In the genomic region with DNA sequence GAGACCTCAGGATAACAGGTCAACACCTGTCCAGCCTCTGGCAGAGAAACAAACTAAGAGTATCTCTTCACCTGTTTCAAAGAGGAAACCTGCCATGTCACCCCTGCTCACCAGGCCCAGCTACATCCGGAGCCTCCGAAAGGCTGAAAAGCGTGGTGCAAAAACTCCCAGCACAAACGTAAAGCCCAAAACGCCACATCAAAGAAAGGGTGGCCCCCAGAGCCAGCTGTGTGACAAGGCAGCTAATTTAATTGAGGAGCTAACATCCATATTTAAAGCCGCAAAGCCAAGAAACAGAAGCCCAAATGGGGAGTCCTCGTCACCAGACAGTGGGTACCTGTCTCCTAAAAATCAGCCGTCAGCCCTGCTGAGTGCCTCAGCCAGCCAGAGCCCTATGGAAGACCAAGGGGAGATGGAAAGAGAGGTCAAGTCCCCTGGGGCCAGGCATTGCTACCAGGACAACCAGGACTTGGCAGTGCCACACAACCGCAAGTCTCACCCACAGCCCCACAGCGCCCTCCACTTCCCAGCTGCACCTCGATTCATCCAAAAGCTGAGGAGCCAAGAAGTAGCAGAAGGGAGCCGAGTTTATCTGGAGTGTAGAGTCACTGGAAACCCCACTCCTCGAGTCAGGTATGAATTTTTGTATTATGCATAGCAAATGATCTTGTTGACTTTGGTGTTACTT, we compare ENCODE assay signal across 10 cellular contexts. TPM values are rescaled to one million over a fixed set of nuclear protein-coding genes. Genes with fewer than 3 reads are reported as not detected.
DNase-seq lines count a peak whose midpoint lies in the region; ATAC-seq and TF ChIP-seq lines count a peak whose summit lies in the region.
"Had no signal": no experiment of that assay in that cellular context is flagged by ENCODE, and none has a peak within 500 bp of the region (broad histone marks: within the 10 kb centered on the region; RNA-seq: fewer than 3 reads in every experiment).

No MANE protein-coding gene starts in this region.

- peak; percentile 56 for TF ChIP-seq CTCF in DND-41 (IDR thresholded peaks at IDR 0.05; ENCODE audit: borderline replicate concordance, extremely low read depth, low read length, poor library complexity, severe bottlenecking)

- peak overlapping the region; percentile 4 for H3K4me3 Mint-ChIP-seq in activated CD4-positive, alpha-beta T cell treated with anti-CD3 and anti-CD28 coated beads, Interleukin-2, amount 10 ng/mL, durations not matched to agents 7 days and 5 days
- peak overlapping the region; percentile 69 for H3K4me3 Mint-ChIP-seq in activated naive CD8-positive, alpha-beta T cell treated with anti-CD3 and anti-CD28 coated beads for 36 hours

- no peaks in the 10 kb centered on the region for H4K20me1 ChIP-seq in DND-41 (ENCODE audit: insufficient read depth, low read length)

- no peak overlapping the region for H3K27ac ChIP-seq in DND-41 (ENCODE audit: low read length)
- H3K27ac ChIP-seq: VCaP had no signal

- no peak overlapping the region for H3K9ac ChIP-seq in DND-41 (ENCODE audit: low read depth, low read length)

- CTCF ChIA-PET in activated CD4-positive, alpha-beta T cell treated with anti-CD3 and anti-CD28 coated beads, Interleukin-2, amount 10 ng/mL, durations not matched to agents 7 days and 5 days (lab: Charles Lee) = interaction anchor here (0.6 to 1.2 kb wide), 3 partner anchors 26 to 413 kb away, joined by 3 read pairs; no protein-coding TSS in a partner anchor

- peaks cover 2% of the 10 kb centered on the region for H3K27me3 Mint-ChIP-seq in activated CD4-positive, alpha-beta T cell treated with anti-CD3 and anti-CD28 coated beads, Interleukin-2, amount 10 ng/mL, durations not matched to agents 7 days and 5 days
- no peaks in the 10 kb centered on the region for H3K27me3 Mint-ChIP-seq in activated naive CD8-positive, alpha-beta T cell treated with anti-CD3 and anti-CD28 coated beads for 36 hours

- H3K27ac Mint-ChIP-seq in activated CD4-positive, alpha-beta T cell treated with anti-CD3 and anti-CD28 coated beads, Interleukin-2, amount 10 ng/mL, durations not matched to agents 7 days and 5 days = peak overlapping the region; percentile 81
- peak overlapping the region; percentile 86 for H3K27ac Mint-ChIP-seq in activated naive CD8-positive, alpha-beta T cell treated with anti-CD3 and anti-CD28 coated beads for 36 hours

- H3K4me1 Mint-ChIP-seq in activated CD4-positive, alpha-beta T cell treated with anti-CD3 and anti-CD28 coated beads, Interleukin-2, amount 10 ng/mL, durations not matched to agents 7 days and 5 days = peaks cover 36% of the 10 kb centered on the region
- H3K4me1 Mint-ChIP-seq in activated naive CD8-positive, alpha-beta T cell treated with anti-CD3 and anti-CD28 coated beads for 36 hours = peaks cover 34% of the 10 kb centered on the region

- peak; percentile 92 for DNase-seq in DND-41
- peak; percentile 79 for DNase-seq in activated CD4-positive, alpha-beta T cell treated with anti-CD3 and anti-CD28 coated beads, Interleukin-2, amount 10 ng/mL, durations not matched to agents 7 days and 5 days
- DNase-seq in activated naive CD8-positive, alpha-beta T cell treated with anti-CD3 and anti-CD28 coated beads for 36 hours = peak; percentile 81
- DNase-seq in stimulated activated CD4-positive, alpha-beta T cell treated with anti-CD3 and anti-CD28 coated beads, Interleukin-2, amount 100 ng/mL, for 24 hours = peak; percentile 60
- no peak for DNase-seq in NCI-H524 (lab: John Stamatoyannopoulos, UW)
- no peak for DNase-seq in NCI-H2171 treated with DMSO at 0.1 percent for 48 hours (lab: John Stamatoyannopoulos, UW)
- no peak for DNase-seq in NCI-H1694 treated with DMSO at 0.1 percent for 48 hours (lab: John Stamatoyannopoulos, UW)
- DNase-seq: NCI-H748 treated with DMSO at 0.1 percent for 48 hours had no signal

- no peaks in the 10 kb centered on the region for H3K9me3 ChIP-seq in DND-41 (ENCODE audit: insufficient read depth, low read length, severe bottlenecking)

- H2AFZ ChIP-seq in DND-41 (ENCODE audit: low read depth, low read length) = no peak overlapping the region

- peak overlapping the region in 1 of 2 experiments; percentile 16; a peak in 2 of 4 replicates for H3K4me3 ChIP-seq in DND-41 (ENCODE audit: low read depth in 1 of 2, low read length in 2 of 2)

- no peaks in the 10 kb centered on the region for H3K36me3 ChIP-seq in DND-41 (ENCODE audit: insufficient read depth, low read length)

- no peaks in the 10 kb centered on the region for H3K79me2 ChIP-seq in DND-41 (ENCODE audit: insufficient read depth, low read length)

- H3K4me1 ChIP-seq in DND-41 (ENCODE audit: insufficient read depth, low read length) = peaks cover 31% of the 10 kb centered on the region

- peaks cover 5% of the 10 kb centered on the region for H3K27me3 ChIP-seq in DND-41 (ENCODE audit: insufficient read depth, low read length, poor library complexity)

- ATAC-seq in DND-41 (ENCODE audit: insufficient read depth, low read depth) (peak; percentile 92), GM18867 (IDR thresholded peaks at IDR 0.05; ENCODE audit: unreplicated experiment) (no peak)

- H3K36me3 Mint-ChIP-seq in activated CD4-positive, alpha-beta T cell treated with anti-CD3 and anti-CD28 coated beads, Interleukin-2, amount 10 ng/mL, durations not matched to agents 7 days and 5 days (ENCODE audit: low read depth) = no peaks in the 10 kb centered on the region
- H3K36me3 Mint-ChIP-seq in activated naive CD8-positive, alpha-beta T cell treated with anti-CD3 and anti-CD28 coated beads for 36 hours = no peaks in the 10 kb centered on the region

- peak overlapping the region; percentile 63 for H3K4me2 ChIP-seq in DND-41 (ENCODE audit: insufficient read depth, low read length)

- POLR2A ChIA-PET in activated CD4-positive, alpha-beta T cell treated with anti-CD3 and anti-CD28 coated beads, Interleukin-2, amount 10 ng/mL, durations not matched to agents 7 days and 5 days (lab: Charles Lee) = interaction anchor here (1.0 kb wide), 1 partner anchor 194 kb away, joined by 4 read pairs; no protein-coding TSS in a partner anchor

- no peaks in the 10 kb centered on the region for H3K9me3 Mint-ChIP-seq in activated CD4-positive, alpha-beta T cell treated with anti-CD3 and anti-CD28 coated beads, Interleukin-2, amount 10 ng/mL, durations not matched to agents 7 days and 5 days
- no peaks in the 10 kb centered on the region for H3K9me3 Mint-ChIP-seq in activated naive CD8-positive, alpha-beta T cell treated with anti-CD3 and anti-CD28 coated beads for 36 hours

RNA-seq across cellular contexts. Expression of gene PALLD, which starts 15.1 kb away (rescaled TPM):
- total RNA-seq in activated CD4-positive, alpha-beta T cell treated with anti-CD3 and anti-CD28 coated beads, Interleukin-2, amount 10 ng/mL, durations not matched to agents 7 days and 5 days = 1 to 10 TPM; 2.4 to 2.8 TPM
- total RNA-seq in activated naive CD8-positive, alpha-beta T cell treated with anti-CD3 and anti-CD28 coated beads for 36 hours = under 1 TPM; 0.41 to 0.94 TPM

RNA-seq across cellular contexts. Expression of gene DDX60L, which starts 31.6 kb away (rescaled TPM):
- total RNA-seq in activated CD4-positive, alpha-beta T cell treated with anti-CD3 and anti-CD28 coated beads, Interleukin-2, amount 10 ng/mL, durations not matched to agents 7 days and 5 days = 10 to 100 TPM; 58.6 to 66.2 TPM
- total RNA-seq in activated naive CD8-positive, alpha-beta T cell treated with anti-CD3 and anti-CD28 coated beads for 36 hours = 10 to 100 TPM; 10.8 to 12.9 TPM

Comparison
In these comparisons a context has a peak if more than half of its experiments do, and no peak if none do; other contexts are left out.
1. DNase-seq: peak in DND-41 (single experiment), activated CD4-positive, alpha-beta T cell treated with anti-CD3 and anti-CD28 coated beads, Interleukin-2, amount 10 ng/mL, durations not matched to agents 7 days and 5 days (single experiment), activated naive CD8-positive, alpha-beta T cell treated with anti-CD3 and anti-CD28 coated beads for 36 hours (single experiment) and stimulated activated CD4-positive, alpha-beta T cell treated with anti-CD3 and anti-CD28 coated beads, Interleukin-2, amount 100 ng/mL, for 24 hours (2 of 2); none in NCI-H524 (0 of 2), NCI-H2171 treated with DMSO at 0.1 percent for 48 hours (single experiment) and NCI-H1694 treated with DMSO at 0.1 percent for 48 hours (single experiment).
2. RNA of gene DDX60L, which starts 31.6 kb away (total RNA-seq): 58.6 to 66.2 TPM in activated CD4-positive, alpha-beta T cell treated with anti-CD3 and anti-CD28 coated beads, Interleukin-2, amount 10 ng/mL, durations not matched to agents 7 days and 5 days; 10.8 to 12.9 TPM in activated naive CD8-positive, alpha-beta T cell treated with anti-CD3 and anti-CD28 coated beads for 36 hours; every median in the first group is over 4 times any median in the second.